27 cellular contexts compared by ENCODE assay signal in the genomic region with DNA sequence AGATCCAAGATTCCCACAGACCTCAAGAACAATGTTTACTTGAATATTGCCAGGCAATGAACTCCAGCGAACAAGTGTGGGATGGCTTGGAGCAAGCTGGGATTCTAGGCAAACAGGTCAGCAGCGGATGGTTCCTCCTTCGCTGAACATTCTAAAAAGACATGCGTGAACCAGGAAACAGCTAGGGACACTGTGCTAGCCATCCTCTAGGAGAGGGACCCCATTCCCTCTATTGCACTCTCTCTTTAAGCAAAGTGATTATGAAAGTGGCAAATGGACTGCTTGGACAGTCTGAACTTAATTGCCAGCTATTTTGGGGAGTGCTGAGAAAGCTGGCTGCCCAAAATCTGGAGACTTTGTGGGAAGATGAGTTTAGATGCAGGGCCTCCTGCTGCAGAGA.
"Had no signal": no experiment of that assay in that cellular context is flagged by ENCODE, and none has a peak within 500 bp of the region (broad histone marks: within the 10 kb centered on the region; RNA-seq: fewer than 3 reads in every experiment).

No MANE protein-coding gene starts in this region.

- H3K4me3 ChIP-seq: coronary artery, dorsolateral prefrontal cortex, esophagus muscularis mucosa, hepatocyte, lung, psoas muscle, right lobe of liver, spleen, tibial artery, upper lobe of left lung, uterus had no signal

- H3K79me2 ChIP-seq: hepatocyte had no signal

- H3K4me1 ChIP-seq: esophagus muscularis mucosa, psoas muscle, right lobe of liver, spleen, upper lobe of left lung, uterus had no signal

- H2AFZ ChIP-seq: hepatocyte had no signal

- H3K9me3 ChIP-seq: esophagus muscularis mucosa, psoas muscle, right lobe of liver, spleen, tibial artery, upper lobe of left lung, uterus had no signal

- H3K4me1 Mint-ChIP-seq: naive B cell, nephron had no signal

- H3K4me2 ChIP-seq: hepatocyte had no signal

- H3K9me3 Mint-ChIP-seq: naive B cell; nephron; stimulated activated memory B cell treated with anti-CD40 and anti-IgM and Interleukin-4, amounts not matched to agents 10 μg/mL and 1 μg/mL and 100 μg/mL, for 72 hours; stimulated activated naive CD8-positive, alpha-beta T cell treated with anti-CD3 and anti-CD28 coated beads, Interleukin-15, Interleukin-2, amounts not matched to agents 100 ng/mL and 50 ng/mL, for 24 hours had no signal

- H3K36me3 Mint-ChIP-seq: naive B cell; stimulated activated memory B cell treated with anti-CD40 and anti-IgM and Interleukin-4, amounts not matched to agents 10 μg/mL and 1 μg/mL and 100 μg/mL, for 72 hours had no signal

- H3K4me3 Mint-ChIP-seq: naive B cell; nephron; stimulated activated memory B cell treated with anti-CD40 and anti-IgM and Interleukin-4, amounts not matched to agents 10 μg/mL and 1 μg/mL and 100 μg/mL, for 72 hours; stimulated activated naive CD8-positive, alpha-beta T cell treated with anti-CD3 and anti-CD28 coated beads, Interleukin-15, Interleukin-2, amounts not matched to agents 100 ng/mL and 50 ng/mL, for 24 hours had no signal

- H3K27me3 ChIP-seq: dorsolateral prefrontal cortex, esophagus muscularis mucosa, hepatocyte, right lobe of liver, spleen, tibial artery, upper lobe of left lung, uterus had no signal

- H3K27ac Mint-ChIP-seq: nephron; stimulated activated memory B cell treated with anti-CD40 and anti-IgM and Interleukin-4, amounts not matched to agents 10 μg/mL and 1 μg/mL and 100 μg/mL, for 72 hours; stimulated activated naive CD8-positive, alpha-beta T cell treated with anti-CD3 and anti-CD28 coated beads, Interleukin-15, Interleukin-2, amounts not matched to agents 100 ng/mL and 50 ng/mL, for 24 hours had no signal

- H3K36me3 ChIP-seq: esophagus muscularis mucosa, right lobe of liver, spleen, tibial artery, upper lobe of left lung, uterus had no signal

- H3K27ac ChIP-seq: coronary artery, dorsolateral prefrontal cortex, epithelial cell of prostate, esophagus muscularis mucosa, hepatocyte, psoas muscle, right lobe of liver, spleen, tibial artery, upper lobe of left lung, uterus had no signal

- H3K27me3 Mint-ChIP-seq: stimulated activated naive CD8-positive, alpha-beta T cell treated with anti-CD3 and anti-CD28 coated beads, Interleukin-15, Interleukin-2, amounts not matched to agents 100 ng/mL and 50 ng/mL, for 24 hours had no signal

- DNase-seq: dorsolateral prefrontal cortex; effector CD8-positive, alpha-beta T cell; foreskin melanocyte; head of caudate nucleus; left colon; left ventricle myocardium superior; mesenchymal stem cell; midbrain; naive B cell; psoas muscle; retina; right lobe of liver; spleen; stimulated activated CD4-positive, alpha-beta T cell treated with anti-CD3 and anti-CD28 coated beads, Interleukin-15, amount 100 ng/mL, for 24 hours; stimulated activated CD4-positive, alpha-beta T cell treated with anti-CD3 and anti-CD28 coated beads, Interleukin-1b, Interleukin-23, amount 100 ng/mL, for 48 hours; stimulated activated CD4-positive, alpha-beta T cell treated with anti-CD3 and anti-CD28 coated beads, Interleukin-4, amount 100 ng/mL, for 24 hours; tibial artery; upper lobe of left lung; uterus had no signal

- ATAC-seq: left colon; left ventricle myocardium superior; psoas muscle; right lobe of liver; stimulated activated memory B cell treated with anti-CD40 and anti-IgM and Interleukin-4, amounts not matched to agents 10 μg/mL and 1 μg/mL and 100 μg/mL, for 72 hours had no signal
